In genomic region chr19:52786078-52786463, GRCh38 we compare ENCODE assay signal across 8 cellular contexts. TPM values are rescaled to one million over a fixed set of nuclear protein-coding genes. Genes with fewer than 3 reads are reported as not detected.
A peak's percentile ranks its signal among the peaks of the same experiment; 100 is the strongest.
DNase-seq lines count a peak whose midpoint lies in the region; ATAC-seq, FAIRE-seq and TF ChIP-seq lines count a peak whose summit lies in the region.

No MANE protein-coding gene starts in this region.

- no peaks in the 10 kb centered on the region for H3K4me1 ChIP-seq in ACC112 (ENCODE audit: control insufficient read depth, insufficient read depth, low read length, unreplicated experiment)
- H3K4me1 ChIP-seq in HUES48 (ENCODE audit: control insufficient read depth, insufficient read depth, low read length): no peaks in the 10 kb centered on the region
- H3K4me1 ChIP-seq in astrocyte (ENCODE audit: insufficient read depth, low read length): no peaks in the 10 kb centered on the region

- H3K27me3 Mint-ChIP-seq in astrocyte (ENCODE audit: low read depth, unreplicated experiment): peaks cover 2% of the 10 kb centered on the region
- H3K27me3 Mint-ChIP-seq in stimulated activated naive CD8-positive, alpha-beta T cell treated with anti-CD3 and anti-CD28 coated beads, Interleukin-15, Interleukin-2, amounts not matched to agents 100 ng/mL and 50 ng/mL, for 24 hours: no peaks in the 10 kb centered on the region

- H3K27ac Mint-ChIP-seq in astrocyte (ENCODE audit: unreplicated experiment): peak overlapping the region; percentile 78
- H3K27ac Mint-ChIP-seq in stimulated activated naive CD8-positive, alpha-beta T cell treated with anti-CD3 and anti-CD28 coated beads, Interleukin-15, Interleukin-2, amounts not matched to agents 100 ng/mL and 50 ng/mL, for 24 hours: peak overlapping the region; percentile 52

- H3K79me2 ChIP-seq in ACC112 (ENCODE audit: control insufficient read depth, insufficient read depth, low read length, unreplicated experiment) (no peaks in the 10 kb centered on the region), astrocyte (ENCODE audit: insufficient read depth, low read length) (no peaks in the 10 kb centered on the region)

- no peak for FAIRE-seq in astrocyte (lab: Jason Lieb, UNC)

- peak overlapping the region; percentile 98 for H2AFZ ChIP-seq in ACC112 (ENCODE audit: low read length, unreplicated experiment)
- H2AFZ ChIP-seq in astrocyte (ENCODE audit: low read depth, low read length): peak overlapping the region; percentile 85

- H3K9me3 Mint-ChIP-seq in astrocyte (ENCODE audit: unreplicated experiment): peaks cover 18% of the 10 kb centered on the region
- peaks cover 12% of the 10 kb centered on the region for H3K9me3 Mint-ChIP-seq in stimulated activated naive CD8-positive, alpha-beta T cell treated with anti-CD3 and anti-CD28 coated beads, Interleukin-15, Interleukin-2, amounts not matched to agents 100 ng/mL and 50 ng/mL, for 24 hours

- H3K4me2 ChIP-seq in astrocyte (ENCODE audit: low read length): peak overlapping the region; percentile 91

- DNase-seq in astrocyte (ENCODE audit: low read depth): no peak
- DNase-seq in islet precursor cell: peak; percentile 52
- DNase-seq in T1000 (lab: John Stamatoyannopoulos, UW): no peak
- no peak for DNase-seq in NCI-H446 treated with DMSO at 0.1 percent for 48 hours (lab: John Stamatoyannopoulos, UW)

- H3K27me3 ChIP-seq in ACC112 (ENCODE audit: insufficient read depth, low read length): no peaks in the 10 kb centered on the region
- peaks cover 13% of the 10 kb centered on the region for H3K27me3 ChIP-seq in HUES48 (ENCODE audit: control insufficient read depth, insufficient read depth, low read length)
- H3K27me3 ChIP-seq in astrocyte (ENCODE audit: insufficient read depth, low read length): no peaks in the 10 kb centered on the region

- no peaks in the 10 kb centered on the region for H4K20me1 ChIP-seq in astrocyte (ENCODE audit: insufficient read depth, low read length)

- H3K4me3 Mint-ChIP-seq in astrocyte (ENCODE audit: unreplicated experiment): peak overlapping the region; percentile 94
- peak overlapping the region; percentile 86 for H3K4me3 Mint-ChIP-seq in stimulated activated naive CD8-positive, alpha-beta T cell treated with anti-CD3 and anti-CD28 coated beads, Interleukin-15, Interleukin-2, amounts not matched to agents 100 ng/mL and 50 ng/mL, for 24 hours

- H3K36me3 ChIP-seq in ACC112 (ENCODE audit: insufficient read depth, low read length) (no peaks in the 10 kb centered on the region), HUES48 (ENCODE audit: control insufficient read depth, insufficient read depth, low read length) (no peaks in the 10 kb centered on the region), astrocyte (ENCODE audit: insufficient read depth, low read length) (no peaks in the 10 kb centered on the region)

- H3K4me3 ChIP-seq in ACC112 (ENCODE audit: low read depth, low read length) (peak overlapping the region; percentile 85), HUES48 (ENCODE audit: low read depth, low read length) (peak overlapping the region; percentile 71), astrocyte (ENCODE audit: insufficient read depth, low read depth, low read length) (peak overlapping the region; percentile 73)

- ATAC-seq in GM19397 (IDR thresholded peaks at IDR 0.05; ENCODE audit: unreplicated experiment): peak; percentile 7

- no peak overlapping the region for H3K27ac ChIP-seq in ACC112 (ENCODE audit: low read depth, low read length)
- H3K27ac ChIP-seq in HUES48 (ENCODE audit: low read depth, low read length): no peak overlapping the region
- H3K27ac ChIP-seq in astrocyte (ENCODE audit: low read depth, low read length): no peak overlapping the region

- H3K9me3 ChIP-seq in HUES48 (ENCODE audit: control insufficient read depth, insufficient read depth, low read length): no peaks in the 10 kb centered on the region
- H3K9me3 ChIP-seq in astrocyte (ENCODE audit: insufficient read depth, low read depth, low read length): peaks cover 6% of the 10 kb centered on the region

- peak overlapping the region; percentile 2; the same call in 1 of the 2 replicates for H3K9ac ChIP-seq in HUES48 (ENCODE audit: low read depth, low read length)
- H3K9ac ChIP-seq in astrocyte (ENCODE audit: low read length): peak overlapping the region; percentile 74

- H3K4me1 Mint-ChIP-seq in astrocyte (ENCODE audit: low read depth, unreplicated experiment): no peaks in the 10 kb centered on the region
- H3K4me1 Mint-ChIP-seq in stimulated activated naive CD8-positive, alpha-beta T cell treated with anti-CD3 and anti-CD28 coated beads, Interleukin-15, Interleukin-2, amounts not matched to agents 100 ng/mL and 50 ng/mL, for 24 hours (ENCODE audit: low read depth): peaks cover 35% of the 10 kb centered on the region

- H3K36me3 Mint-ChIP-seq in astrocyte (ENCODE audit: low read depth, unreplicated experiment): peaks cover 10% of the 10 kb centered on the region
- H3K36me3 Mint-ChIP-seq in stimulated activated naive CD8-positive, alpha-beta T cell treated with anti-CD3 and anti-CD28 coated beads, Interleukin-15, Interleukin-2, amounts not matched to agents 100 ng/mL and 50 ng/mL, for 24 hours (ENCODE audit: low read depth): peaks cover 27% of the 10 kb centered on the region

- no peak for TF ChIP-seq CTCF in astrocyte (IDR thresholded peaks at IDR 0.05; ENCODE audit: insufficient read depth, low read depth, low read length)

RNA-seq across cellular contexts. Expression of gene ZNF600, which starts 0.5 kb away (rescaled TPM):
- total RNA-seq in astrocyte: 5.6 and 6.4 TPM in 2 replicates

RNA-seq across cellular contexts. Expression of gene ZNF28, which starts 35.4 kb away (rescaled TPM):
- total RNA-seq in astrocyte: 15.6 and 19.6 TPM in 2 replicates

RNA-seq across cellular contexts. Expression of gene ZNF611, which starts 51.2 kb away (rescaled TPM):
- 18.8 and 21.1 TPM in 2 replicates for total RNA-seq in astrocyte
